8 cellular contexts compared by ENCODE assay signal in genomic region chr19:48965033-48965805, GRCh38. TPM values are rescaled to one million over a fixed set of nuclear protein-coding genes. Genes with fewer than 3 reads are reported as not detected.
DNase-seq lines count a peak whose midpoint lies in the region; ATAC-seq and TF ChIP-seq lines count a peak whose summit lies in the region.

TSS of gene FTL (plus strand) at chr19:48965309. CDS start at chr19:48965508, 199 bp downstream.

- H2AFZ ChIP-seq in Loucy (ENCODE audit: low read length) = peak within 1 kb of the TSS; percentile 7; the same call in 1 of the 2 replicates

- H3K9me3 ChIP-seq in Loucy (ENCODE audit: insufficient read depth, low read depth, low read length) = no peaks in the 10 kb centered on the region

- H3K4me3 ChIP-seq in Loucy (ENCODE audit: low read length, poor library complexity, severe bottlenecking) (peak within 1 kb of the TSS; percentile 78), fibroblast of mammary gland (ENCODE audit: control insufficient read depth, low read depth, low read length) (peak within 1 kb of the TSS; percentile 92)

- H3K27me3 ChIP-seq in Loucy (ENCODE audit: insufficient read depth, low read length, poor library complexity, severe bottlenecking) = no peaks in the 10 kb centered on the region

- H3K9me3 Mint-ChIP-seq in natural killer cell treated with Interleukin-12 subunit alpha and Interleukin-12 subunit beta and Interleukin-15 and Interleukin-18, amount 100 ng/mL, for 72 hours = no peaks in the 10 kb centered on the region

- no peaks in the 10 kb centered on the region for H3K9me2 ChIP-seq in Loucy (replicated peaks; ENCODE audit: low read depth, low read length)

- H3K27me3 Mint-ChIP-seq in natural killer cell treated with Interleukin-12 subunit alpha and Interleukin-12 subunit beta and Interleukin-15 and Interleukin-18, amount 100 ng/mL, for 72 hours = no peaks in the 10 kb centered on the region

- H3K9ac ChIP-seq in Loucy (ENCODE audit: low read depth, low read length, poor library complexity, severe bottlenecking) = peak within 1 kb of the TSS; percentile 88

- H3K4me3 Mint-ChIP-seq in natural killer cell treated with Interleukin-12 subunit alpha and Interleukin-12 subunit beta and Interleukin-15 and Interleukin-18, amount 100 ng/mL, for 72 hours = peak within 1 kb of the TSS; percentile 100

- TF ChIP-seq CTCF in Loucy (conservative IDR thresholded peaks at IDR 0.05; ENCODE audit: low read length) = no peak
- TF ChIP-seq CTCF in fibroblast of mammary gland (conservative IDR thresholded peaks at IDR 0.05; ENCODE audit: control insufficient read depth, insufficient read depth, low read depth, low read length) = no peak

- H3F3A ChIP-seq in Loucy (ENCODE audit: low read depth) = no peaks in the 10 kb centered on the region

- peaks cover 52 to 60% of the 10 kb centered on the region in 2 donors for H3K4me1 Mint-ChIP-seq in natural killer cell treated with Interleukin-12 subunit alpha and Interleukin-12 subunit beta and Interleukin-15 and Interleukin-18, amount 100 ng/mL, for 72 hours (ENCODE audit: low read depth in 2 of 2)

- peak within 1 kb of the TSS; percentile 98 to 99 for H3K27ac Mint-ChIP-seq in natural killer cell treated with Interleukin-12 subunit alpha and Interleukin-12 subunit beta and Interleukin-15 and Interleukin-18, amount 100 ng/mL, for 72 hours

- H3K4me2 ChIP-seq in Loucy (ENCODE audit: low read depth, low read length, poor library complexity, severe bottlenecking) = peak within 1 kb of the TSS; percentile 97

- H3K36me3 Mint-ChIP-seq in natural killer cell treated with Interleukin-12 subunit alpha and Interleukin-12 subunit beta and Interleukin-15 and Interleukin-18, amount 100 ng/mL, for 72 hours = peaks cover 7% of the 10 kb centered on the region

- H4K20me1 ChIP-seq in Loucy (ENCODE audit: insufficient read depth, low read length, poor library complexity, severe bottlenecking) = peaks cover 13% of the 10 kb centered on the region

- peaks cover 31% of the 10 kb centered on the region for H3K79me2 ChIP-seq in Loucy (ENCODE audit: insufficient read depth, low read length)

- peak; percentile 85 to 87 for ATAC-seq in natural killer cell treated with Interleukin-12 subunit alpha and Interleukin-12 subunit beta and Interleukin-15 and Interleukin-18, amount 100 ng/mL, for 72 hours

- H3K4me1 ChIP-seq in Loucy (ENCODE audit: insufficient read depth, low read length, poor library complexity, severe bottlenecking) = peaks cover 32% of the 10 kb centered on the region

- DNase-seq in EH (ENCODE audit: low read depth) (peak; percentile 97), H4 (ENCODE audit: low spot score) (peak; percentile 98), SHP77 (lab: John Stamatoyannopoulos, UW) (peak; percentile 94 to 96), fibroblast of mammary gland (ENCODE audit: low read depth) (peak; percentile 91)
- peak; percentile 83 for DNase-seq in activated T-helper 9 cell treated with anti-CD3 and anti-CD28 coated beads, Interleukin-2, amount 50 U/mL, for 16 hours (ENCODE audit: low read depth)
- DNase-seq in natural killer cell treated with Interleukin-12 subunit alpha and Interleukin-12 subunit beta and Interleukin-15 and Interleukin-18, amount 100 ng/mL, for 72 hours (ENCODE audit: low spot score) = peak; percentile 98
- DNase-seq in stimulated activated naive CD4-positive, alpha-beta T cell treated with Interleukin-2 at 50 U/mL for 16 hours (lab: John Stamatoyannopoulos, UW) = peak; percentile 89

- H3K36me3 ChIP-seq in Loucy (ENCODE audit: insufficient read depth, low read length) = peaks cover 6% of the 10 kb centered on the region; the same call in 1 of the 2 replicates

RNA-seq across cellular contexts. Expression of gene FTL, which starts in this region (rescaled TPM):
- 22,782 and 25,960 TPM in 2 replicates for total RNA-seq in H4 (2014; rRNA removed; shearing (Covaris generic))
- 1,000 to 10,000 TPM; 1,643 to 2,467 TPM for total RNA-seq in natural killer cell treated with Interleukin-12 subunit alpha and Interleukin-12 subunit beta and Interleukin-15 and Interleukin-18, amount 100 ng/mL, for 72 hours

Comparison
In these comparisons a context has a peak if more than half of its experiments do, and no peak if none do; other contexts are left out.
1. Peak in every context shown above with its lines: DNase-seq, ATAC-seq and H3K4me3 ChIP-seq.